8 cellular contexts compared by ENCODE assay signal in the genomic region with DNA sequence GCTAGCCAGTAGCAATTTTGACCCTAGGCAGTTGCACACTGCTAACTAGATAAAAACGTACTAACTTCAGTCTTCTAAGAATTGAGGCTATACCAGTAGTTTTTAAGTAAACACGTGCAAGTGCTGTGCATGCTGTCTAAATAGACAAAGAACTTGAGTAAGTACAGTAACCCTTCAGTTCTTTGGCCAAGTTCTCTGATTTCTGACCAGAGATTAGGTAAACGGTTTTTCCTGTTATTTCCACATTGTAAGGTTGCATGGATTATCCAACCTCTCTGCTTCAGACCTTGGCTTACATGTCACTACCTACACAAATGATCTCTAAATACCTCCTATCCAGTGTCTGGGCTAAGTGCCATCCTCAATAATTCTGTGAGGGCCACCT. TPM values are rescaled to one million over a fixed set of nuclear protein-coding genes. Genes with fewer than 3 reads are reported as not detected.
DNase-seq lines count a peak whose midpoint lies in the region; ATAC-seq, FAIRE-seq and TF ChIP-seq lines count a peak whose summit lies in the region.

No MANE protein-coding gene starts in this region.

- H3K9me3 ChIP-seq in thoracic aorta = no peaks in the 10 kb centered on the region

- H3K4me3 ChIP-seq in kidney epithelial cell (ENCODE audit: low read depth, low read length) = peak overlapping the region; percentile 92
- H3K4me3 ChIP-seq in thoracic aorta = peak overlapping the region; percentile 94

- H3K36me3 ChIP-seq in kidney epithelial cell (ENCODE audit: control insufficient read depth, insufficient read depth, low read length) = no peaks in the 10 kb centered on the region
- no peaks in the 10 kb centered on the region for H3K36me3 ChIP-seq in thoracic aorta

- peak overlapping the region; percentile 85 for H3K27ac Mint-ChIP-seq in activated CD8-positive, alpha-beta memory T cell treated with anti-CD3 and anti-CD28 coated beads, Interleukin-2, amount 10 ng/mL, durations not matched to agents 7 days and 5 days
- peak overlapping the region; percentile 85 for H3K27ac Mint-ChIP-seq in activated naive CD8-positive, alpha-beta T cell treated with anti-CD3 and anti-CD28 coated beads for 36 hours

- H3K27me3 ChIP-seq in kidney epithelial cell (ENCODE audit: control insufficient read depth, insufficient read depth, low read length) = no peaks in the 10 kb centered on the region
- no peaks in the 10 kb centered on the region for H3K27me3 ChIP-seq in thoracic aorta (replicated peaks; ENCODE audit: insufficient read depth)

- no peaks in the 10 kb centered on the region for H3K27me3 Mint-ChIP-seq in activated CD8-positive, alpha-beta memory T cell treated with anti-CD3 and anti-CD28 coated beads, Interleukin-2, amount 10 ng/mL, durations not matched to agents 7 days and 5 days
- H3K27me3 Mint-ChIP-seq in activated naive CD8-positive, alpha-beta T cell treated with anti-CD3 and anti-CD28 coated beads for 36 hours = no peaks in the 10 kb centered on the region

- DNase-seq in activated CD8-positive, alpha-beta memory T cell treated with anti-CD3 and anti-CD28 coated beads, Interleukin-2, amount 10 ng/mL, durations not matched to agents 7 days and 5 days = no peak
- no peak for DNase-seq in activated CD8-positive, alpha-beta memory T cell treated with anti-CD3 and anti-CD28 coated beads, Interleukin-2, amount 50 U/mL, for 48 hours
- no peak for DNase-seq in activated naive CD8-positive, alpha-beta T cell treated with anti-CD3 and anti-CD28 coated beads for 36 hours
- DNase-seq in kidney epithelial cell (ENCODE audit: low read depth) = no peak
- no peak for DNase-seq in thoracic aorta (ENCODE audit: low spot score)
- DNase-seq in frontal cortex (ENCODE audit: low spot score in 2 of 2) = no peak
- DNase-seq in RKO (ENCODE audit: low spot score) = no peak

- peaks cover 5 to 15% of the 10 kb centered on the region in 2 donors for H3K4me1 ChIP-seq in thoracic aorta (ENCODE audit: control insufficient read depth in 1 of 2, low read depth in 2 of 2)

- peaks cover 31% of the 10 kb centered on the region for H3K4me1 Mint-ChIP-seq in activated CD8-positive, alpha-beta memory T cell treated with anti-CD3 and anti-CD28 coated beads, Interleukin-2, amount 10 ng/mL, durations not matched to agents 7 days and 5 days
- H3K4me1 Mint-ChIP-seq in activated naive CD8-positive, alpha-beta T cell treated with anti-CD3 and anti-CD28 coated beads for 36 hours = peaks cover 23% of the 10 kb centered on the region

- TF ChIP-seq CTCF in kidney epithelial cell (IDR thresholded peaks at IDR 0.05; ENCODE audit: insufficient read depth, low read length, poor library complexity, severe bottlenecking) (no peak), thoracic aorta (IDR thresholded peaks at IDR 0.05) (peak; percentile 34)

- peak overlapping the region; percentile 81 for H3K4me3 Mint-ChIP-seq in activated CD8-positive, alpha-beta memory T cell treated with anti-CD3 and anti-CD28 coated beads, Interleukin-2, amount 10 ng/mL, durations not matched to agents 7 days and 5 days
- peak overlapping the region; percentile 88 for H3K4me3 Mint-ChIP-seq in activated naive CD8-positive, alpha-beta T cell treated with anti-CD3 and anti-CD28 coated beads for 36 hours

- CTCF ChIA-PET in activated CD8-positive, alpha-beta memory T cell treated with anti-CD3 and anti-CD28 coated beads, Interleukin-2, amount 10 ng/mL, durations not matched to agents 7 days and 5 days (lab: Charles Lee) = interaction anchor here (0.8 to 9.3 kb wide), 33 partner anchors 10 to 624 kb away, joined by 3 to 228 read pairs (median 6); partner anchors contain the start of genes ACAP2, FAM43A, LSG1 and PPP1R2

- peak overlapping the region in 1 of 2 donors; percentile 82 for H3K27ac ChIP-seq in thoracic aorta

- FAIRE-seq in frontal cortex (lab: Jason Lieb, UNC) = no peak

- H3K36me3 Mint-ChIP-seq in activated CD8-positive, alpha-beta memory T cell treated with anti-CD3 and anti-CD28 coated beads, Interleukin-2, amount 10 ng/mL, durations not matched to agents 7 days and 5 days = no peaks in the 10 kb centered on the region
- H3K36me3 Mint-ChIP-seq in activated naive CD8-positive, alpha-beta T cell treated with anti-CD3 and anti-CD28 coated beads for 36 hours = peaks cover 9% of the 10 kb centered on the region

- no peaks in the 10 kb centered on the region for H3K9me3 Mint-ChIP-seq in activated CD8-positive, alpha-beta memory T cell treated with anti-CD3 and anti-CD28 coated beads, Interleukin-2, amount 10 ng/mL, durations not matched to agents 7 days and 5 days (ENCODE audit: low read depth)
- H3K9me3 Mint-ChIP-seq in activated naive CD8-positive, alpha-beta T cell treated with anti-CD3 and anti-CD28 coated beads for 36 hours = no peaks in the 10 kb centered on the region

- ATAC-seq in activated CD8-positive, alpha-beta memory T cell treated with anti-CD3 and anti-CD28 coated beads, Interleukin-2, amount 10 ng/mL, durations not matched to agents 7 days and 5 days = no peak
- ATAC-seq in thoracic aorta (ENCODE audit: insufficient number of reproducible peaks, low FRiP score, low read depth) = no peak
- no peak for ATAC-seq in HG03097 (IDR thresholded peaks at IDR 0.05; ENCODE audit: low FRiP score, unreplicated experiment)

RNA-seq across cellular contexts. Expression of gene XXYLT1, which starts 0.9 kb away (rescaled TPM):
- 1 to 10 TPM; 7.2 to 9.2 TPM for total RNA-seq in activated CD8-positive, alpha-beta memory T cell treated with anti-CD3 and anti-CD28 coated beads, Interleukin-2, amount 10 ng/mL, durations not matched to agents 7 days and 5 days
- 1 to 10 TPM; 8.8 to 9.6 TPM for total RNA-seq in activated naive CD8-positive, alpha-beta T cell treated with anti-CD3 and anti-CD28 coated beads for 36 hours
- total RNA-seq in kidney epithelial cell (18.7 and 20.2 TPM in 2 replicates), thoracic aorta (10 to 100 TPM; 17.7 to 21.2 TPM), frontal cortex (23.6 TPM)
